31 cellular contexts compared by ENCODE assay signal in genomic region chr1:10484519-10484918, GRCh38. TPM values are rescaled to one million over a fixed set of nuclear protein-coding genes. Genes with fewer than 3 reads are reported as not detected.
DNase-seq lines count a peak whose midpoint lies in the region; ATAC-seq, FAIRE-seq and TF ChIP-seq lines count a peak whose summit lies in the region.
"Had no signal": no experiment of that assay in that cellular context is flagged by ENCODE, and none has a peak within 500 bp of the region (broad histone marks: within the 10 kb centered on the region; RNA-seq: fewer than 3 reads in every experiment).

No MANE protein-coding gene starts in this region.

- H3K4me3 ChIP-seq in HL-60 (replicated peaks; ENCODE audit: insufficient read depth, low read length), result no peak overlapping the region
- H3K4me3 ChIP-seq in K562, result no peak overlapping the region
- no peak overlapping the region for H3K4me3 ChIP-seq in osteoblast (ENCODE audit: insufficient read depth, low read length)
- H3K4me3 ChIP-seq: psoas muscle, SK-N-MC, uterus had no signal

- CTCF ChIA-PET in K562 (lab: Yijun Ruan, JAX; ENCODE audit: low intra/inter-chr PET ratio), result no interaction called here

- H3K27me3 ChIP-seq in HL-60 (ENCODE audit: insufficient read depth, poor library complexity, severe bottlenecking), result no peaks in the 10 kb centered on the region
- H3K27me3 ChIP-seq in K562 (ENCODE audit: control insufficient read depth in 2 of 2, insufficient read depth in 2 of 2, low read length in 2 of 2), result no peaks in the 10 kb centered on the region
- H3K27me3 ChIP-seq in osteoblast (ENCODE audit: insufficient read depth, low read length), result no peaks in the 10 kb centered on the region
- H3K27me3 ChIP-seq: uterus had no signal

- POLR2A ChIA-PET in K562 (lab: Yijun Ruan, JAX), result interaction anchor here (1.3 to 1.8 kb wide), 2 partner anchors 9 to 13 kb away, joined by 4 to 6 read pairs; partner anchors contain the start of gene DFFA

- no peak overlapping the region for H3K4me2 ChIP-seq in K562 (ENCODE audit: insufficient read depth, low read length)
- H3K4me2 ChIP-seq in osteoblast (ENCODE audit: insufficient read depth, low read length), result peak overlapping the region; percentile 44

- no peaks in the 10 kb centered on the region for H3K9me3 Mint-ChIP-seq in osteocyte (ENCODE audit: unreplicated experiment)
- H3K9me3 Mint-ChIP-seq: neural crest cell; stimulated activated naive B cell treated with anti-CD40 and anti-IgM and Interleukin-4, amounts not matched to agents 10 μg/mL and 1 μg/mL and 100 μg/mL, for 72 hours had no signal

- no peaks in the 10 kb centered on the region for H3K27me3 Mint-ChIP-seq in osteocyte (ENCODE audit: unreplicated experiment)
- H3K27me3 Mint-ChIP-seq: CD4-positive, alpha-beta T cell; stimulated activated naive B cell treated with anti-CD40 and anti-IgM and Interleukin-4, amounts not matched to agents 10 μg/mL and 1 μg/mL and 100 μg/mL, for 72 hours had no signal

- no peaks in the 10 kb centered on the region for H3K4me1 ChIP-seq in K562 (replicated peaks in 1 of 2; ENCODE audit: control insufficient read depth in 2 of 2, insufficient read depth in 2 of 2, low read length in 2 of 2)
- peaks cover 5% of the 10 kb centered on the region for H3K4me1 ChIP-seq in osteoblast (ENCODE audit: insufficient read depth, low read length)
- H3K4me1 ChIP-seq: psoas muscle, uterus had no signal

- H2AFZ ChIP-seq in K562 (ENCODE audit: low read depth, low read length), result no peak overlapping the region
- H2AFZ ChIP-seq in osteoblast (ENCODE audit: low read length), result peak overlapping the region; percentile 48

- no peak for TF ChIP-seq EP300 in K562 (IDR thresholded peaks at IDR 0.05; ENCODE audit: low read length)

- H3K27ac ChIP-seq in HL-60 (replicated peaks), result no peak overlapping the region
- no peak overlapping the region for H3K27ac ChIP-seq in K562 (ENCODE audit: extremely low read depth, low read depth, low read length)
- H3K27ac ChIP-seq in osteoblast (ENCODE audit: low read depth, low read length), result no peak overlapping the region
- H3K27ac ChIP-seq: epithelial cell of prostate, psoas muscle, RWPE1, SK-N-MC, uterus had no signal

- H4K20me1 ChIP-seq in K562 (replicated peaks; ENCODE audit: control insufficient read depth, insufficient read depth, low read length) (no peaks in the 10 kb centered on the region), osteoblast (ENCODE audit: insufficient read depth, low read length) (peaks cover 26% of the 10 kb centered on the region)

- no peak for TF ChIP-seq RAD21 in K562 (CRISPR knock-in tag; conservative IDR thresholded peaks at IDR 0.05 in 1 of 2, IDR thresholded peaks at IDR 0.05 in 1 of 2)

- no peak overlapping the region for H3K4me3 Mint-ChIP-seq in osteocyte (ENCODE audit: unreplicated experiment)
- H3K4me3 Mint-ChIP-seq: CD4-positive, alpha-beta T cell; neural crest cell; stimulated activated naive B cell treated with anti-CD40 and anti-IgM and Interleukin-4, amounts not matched to agents 10 μg/mL and 1 μg/mL and 100 μg/mL, for 72 hours had no signal

- intact Hi-C loops in K562 (cut with micrococcal nuclease), result no loop called here

- H3K36me3 ChIP-seq in K562 (ENCODE audit: control insufficient read depth, insufficient read depth, low read length), result peaks cover 20% of the 10 kb centered on the region; the same call in 2 of the 3 replicates
- no peaks in the 10 kb centered on the region for H3K36me3 ChIP-seq in osteoblast (ENCODE audit: insufficient read depth, low read length)
- H3K36me3 ChIP-seq: uterus had no signal

- TF ChIP-seq POLR2A in K562 (conservative IDR thresholded peaks at IDR 0.05), result no peak

- peaks cover 4% of the 10 kb centered on the region for H3K36me3 Mint-ChIP-seq in osteocyte (ENCODE audit: unreplicated experiment)

- FAIRE-seq in K562 (lab: Jason Lieb, UNC), result no peak
- FAIRE-seq: keratinocyte had no signal

- no TSS peak for BruUV-seq in K562 (replicated peaks; lab: Mats Ljungman, UMichigan)

- H3K4me1 Mint-ChIP-seq in osteocyte (ENCODE audit: unreplicated experiment), result peaks cover under 1% of the 10 kb centered on the region

- DNase-seq in HL-60 (ENCODE audit: low read depth in 1 of 2, low spot score in 1 of 2), result peak; percentile 20 to 33
- DNase-seq in SKM-1 (lab: John Stamatoyannopoulos, UW; ENCODE audit: unreplicated experiment), result peak; percentile 52
- no peak for DNase-seq in K562 (ENCODE audit: extremely low read depth in 1 of 4, low spot score in 3 of 4)
- peak; percentile 46 for DNase-seq in osteoblast (ENCODE audit: insufficient read length, low spot score, missing footprints)
- DNase-seq in osteocyte (ENCODE audit: extremely low spot score, unreplicated experiment), result no peak
- no peak for DNase-seq in Ammon's horn (ENCODE audit: low spot score)
- DNase-seq: activated CD4-positive, alpha-beta T cell treated with anti-CD3 and anti-CD28 coated beads, Interleukin-2, amount 50 U/mL, for 1 hour; activated naive CD4-positive, alpha-beta T cell treated with Interleukin-2 at 50 U/mL for 16 hours; activated T-cell treated with anti-CD3 and anti-CD28 coated beads, Interleukin-2, amount 50 U/mL, for 48 hours; amniotic stem cell; CD4-positive, alpha-beta T cell; DMS 273 treated with DMSO at 0.1 percent for 48 hours; effector CD8-positive, alpha-beta T cell; EL; GOT3; NCI-H1436 treated with DMSO at 0.1 percent for 48 hours; NCI-H446; NCI-H774; psoas muscle; stimulated activated CD4-positive, alpha-beta T cell treated with anti-CD3 and anti-CD28 coated beads, Interleukin-15, amount 100 ng/mL, for 24 hours; stimulated activated naive B cell treated with anti-CD40 and anti-IgM and Interleukin-4, amounts not matched to agents 10 μg/mL and 1 μg/mL and 100 μg/mL, for 72 hours; T-helper 2 cell; uterus had no signal

- no peak overlapping the region for H3K9ac ChIP-seq in K562 (ENCODE audit: insufficient read depth in 1 of 2, low read depth in 2 of 2, low read length in 2 of 2)

- H3K9me3 ChIP-seq in K562 (replicated peaks; ENCODE audit: control insufficient read depth, insufficient read depth, low read depth, low read length) (0 out of 2 replicates have a peak, but pooled peaks cover 3% of the 10 kb centered on the region), osteoblast (ENCODE audit: low read depth, low read length) (no peaks in the 10 kb centered on the region)
- H3K9me3 ChIP-seq: psoas muscle had no signal

- peaks cover 87% of the 10 kb centered on the region for H3K79me2 ChIP-seq in K562 (ENCODE audit: control insufficient read depth, insufficient read depth, low read length)
- H3K79me2 ChIP-seq in osteoblast (ENCODE audit: insufficient read depth, low read length), result peaks cover 71% of the 10 kb centered on the region

- no peak for TF ChIP-seq CTCF in HL-60 (IDR thresholded peaks at IDR 0.05; ENCODE audit: insufficient read depth, low read length)
- TF ChIP-seq CTCF in K562 (IDR thresholded peaks at IDR 0.05 in 2 of 3, conservative IDR thresholded peaks at IDR 0.05 in 1 of 3; ENCODE audit: insufficient read depth in 2 of 3, low read depth in 1 of 3, low read length in 3 of 3), result no peak
- TF ChIP-seq CTCF in osteoblast (IDR thresholded peaks at IDR 0.05; ENCODE audit: extremely low read depth, low read depth, low read length), result no peak
- TF ChIP-seq CTCF in osteocyte (IDR thresholded peaks at IDR 0.05), result no peak

- 94% methylated on average over 5 of the region's 5 CpGs for WGBS in K562 (ENCODE audit: insufficient coverage, low coverage, missing lambda C conversion rate)

- no peaks in the 10 kb centered on the region for H3K9me1 ChIP-seq in K562 (ENCODE audit: control insufficient read depth, insufficient read depth, low read length)

- ATAC-seq in K562 (no peak), HG02759 (IDR thresholded peaks at IDR 0.05; ENCODE audit: unreplicated experiment) (no peak), GM18520 (IDR thresholded peaks at IDR 0.05; ENCODE audit: unreplicated experiment) (no peak)
- ATAC-seq: psoas muscle; stimulated activated naive B cell treated with anti-CD40 and anti-IgM and Interleukin-4, amounts not matched to agents 10 μg/mL and 1 μg/mL and 100 μg/mL, for 72 hours had no signal

- in situ Hi-C loops in K562 (cut with MboI), result no loop called here

- H3K27ac Mint-ChIP-seq in osteocyte (ENCODE audit: unreplicated experiment), result no peak overlapping the region
- H3K27ac Mint-ChIP-seq: CD4-positive, alpha-beta T cell; stimulated activated naive B cell treated with anti-CD40 and anti-IgM and Interleukin-4, amounts not matched to agents 10 μg/mL and 1 μg/mL and 100 μg/mL, for 72 hours had no signal

RNA-seq across cellular contexts. Expression of gene PEX14, which starts 9.8 kb away (rescaled TPM):
- 22.7 and 32.6 TPM in 2 replicates for total RNA-seq in K562 (2011; cell fraction: chromatin; rRNA removed; ENCODE audit: low replicate concordance)
- total RNA-seq in K562 (2011; cell fraction: nucleolus; rRNA removed), result 32.9 and 41.0 TPM in 2 replicates
- 27.9 and 28.1 TPM in 2 replicates for total RNA-seq in K562 (2011; cell fraction: nucleoplasm; rRNA removed)
- total RNA-seq in K562 (2014; rRNA removed) (25.7 and 39.1 TPM in 2 replicates), K562 (2014; rRNA removed; fragmentation: Illumina TruSeq; extraction: Trizol) (11.6 and 12.8 TPM in 2 replicates), K562 (2015; rRNA removed; fragmentation: Illumina TruSeq; extraction: Trizol) (20.2 and 22.7 TPM in 2 replicates), K562 (2021) (45.7 and 47.5 TPM in 2 replicates), osteoblast (15.2 and 15.3 TPM in 2 replicates), osteocyte (22.2 and 23.8 TPM in 2 replicates)
- polyA plus RNA-seq in K562 (2011; rRNA removed) (8.0 and 19.6 TPM in 2 replicates), K562 (2014; fragmentation: Illumina TruSeq; extraction: Trizol) (30.2 and 31.2 TPM in 2 replicates), K562 (2014; fragmentation: Nextera tagmentation; extraction: Ambion mirVana) (1 to 10 TPM; 2.6 to 2.9 TPM), K562 (2014; rRNA removed) (25.5 and 27.2 TPM in 2 replicates)
- polyA plus RNA-seq in K562 (2011; cell fraction: cytosol; rRNA removed), result 11.8 and 15.9 TPM in 2 replicates
- 22.9 and 28.2 TPM in 2 replicates for polyA plus RNA-seq in K562 (2011; cell fraction: nucleus; rRNA removed)
- polyA plus RNA-seq in K562 (2012), result 37.1 and 37.2 TPM in 2 replicates
- polyA minus RNA-seq in K562 (2011; rRNA and poly(A)+ RNA removed), result 6.4 and 7.4 TPM in 2 replicates
- 11.3 and 18.9 TPM in 2 replicates for polyA minus RNA-seq in K562 (2011; cell fraction: cytosol; rRNA and poly(A)+ RNA removed)
- polyA minus RNA-seq in K562 (2011; cell fraction: nucleus; rRNA and poly(A)+ RNA removed), result 12.4 and 16.8 TPM in 2 replicates

RNA-seq across cellular contexts. Expression of gene DFFA, which starts 12.2 kb away (rescaled TPM):
- total RNA-seq in K562 (2011; cell fraction: chromatin; rRNA removed; ENCODE audit: low replicate concordance), result 54.1 and 71.5 TPM in 2 replicates
- total RNA-seq in K562 (2011; cell fraction: nucleolus; rRNA removed), result 37.0 and 45.7 TPM in 2 replicates
- 49.3 and 71.1 TPM in 2 replicates for total RNA-seq in K562 (2011; cell fraction: nucleoplasm; rRNA removed)
- total RNA-seq in K562 (2014; rRNA removed), result 47.0 and 62.9 TPM in 2 replicates
- 66.5 and 67.3 TPM in 2 replicates for total RNA-seq in K562 (2014; rRNA removed; fragmentation: Illumina TruSeq; extraction: Trizol)
- 64.2 and 65.3 TPM in 2 replicates for total RNA-seq in K562 (2015; rRNA removed; fragmentation: Illumina TruSeq; extraction: Trizol)
- 74.8 and 78.9 TPM in 2 replicates for total RNA-seq in K562 (2021)
- polyA plus RNA-seq in K562 (2011; rRNA removed), result 47.1 and 57.7 TPM in 2 replicates
- 36.0 and 40.4 TPM in 2 replicates for polyA plus RNA-seq in K562 (2011; cell fraction: cytosol; rRNA removed)
- 17.7 and 20.4 TPM in 2 replicates for polyA plus RNA-seq in K562 (2011; cell fraction: nucleus; rRNA removed)
- polyA plus RNA-seq in K562 (2012), result 29.9 and 45.7 TPM in 2 replicates
- 53.3 and 54.9 TPM in 2 replicates for polyA plus RNA-seq in K562 (2014; fragmentation: Illumina TruSeq; extraction: Trizol)
- polyA plus RNA-seq in K562 (2014; fragmentation: Nextera tagmentation; extraction: Ambion mirVana), result 10 to 100 TPM; 59.2 to 71.7 TPM
- 39.6 and 44.4 TPM in 2 replicates for polyA plus RNA-seq in K562 (2014; rRNA removed)
- polyA minus RNA-seq in K562 (2011; rRNA and poly(A)+ RNA removed), result 78.7 and 100.0 TPM in 2 replicates
- 29.8 and 30.1 TPM in 2 replicates for polyA minus RNA-seq in K562 (2011; cell fraction: cytosol; rRNA and poly(A)+ RNA removed)
- 7.7 and 12.9 TPM in 2 replicates for polyA minus RNA-seq in K562 (2011; cell fraction: nucleus; rRNA and poly(A)+ RNA removed)
- total RNA-seq in osteoblast, result 27.9 and 32.7 TPM in 2 replicates
- total RNA-seq in osteocyte, result 39.6 and 39.8 TPM in 2 replicates

RNA-seq across cellular contexts. Expression of gene CORT, which starts 34.7 kb away (rescaled TPM):
- 0.51 and 1.1 TPM in 2 replicates for total RNA-seq in K562 (2011; cell fraction: chromatin; rRNA removed; ENCODE audit: low replicate concordance)
- total RNA-seq in K562 (2011; cell fraction: nucleolus; rRNA removed), result 0.53 and 1.0 TPM in 2 replicates
- total RNA-seq in K562 (2011; cell fraction: nucleoplasm; rRNA removed), result 1.0 and 1.3 TPM in 2 replicates
- 0.29 TPM in 1 of 2 replicates, not detected in the other for total RNA-seq in K562 (2014; rRNA removed)
- 0.11 and 0.19 TPM in 2 replicates for total RNA-seq in K562 (2014; rRNA removed; fragmentation: Illumina TruSeq; extraction: Trizol)
- total RNA-seq in K562 (2015; rRNA removed; fragmentation: Illumina TruSeq; extraction: Trizol), result 0.34 and 0.54 TPM in 2 replicates
- 0.51 TPM in 1 of 2 replicates, not detected in the other for total RNA-seq in K562 (2021)
- not detected in 2 replicates for polyA plus RNA-seq in K562 (2011; rRNA removed)
- polyA plus RNA-seq in K562 (2011; cell fraction: cytosol; rRNA removed), result not detected in 2 replicates
- 0.37 TPM in 1 of 2 replicates, not detected in the other for polyA plus RNA-seq in K562 (2011; cell fraction: nucleus; rRNA removed)
- polyA plus RNA-seq in K562 (2012), result 0.16 and 0.42 TPM in 2 replicates
- 0.15 TPM in 2 replicates for polyA plus RNA-seq in K562 (2014; fragmentation: Illumina TruSeq; extraction: Trizol)
- polyA plus RNA-seq in K562 (2014; fragmentation: Nextera tagmentation; extraction: Ambion mirVana), result not detected
- 0.08 TPM in 1 of 2 replicates, not detected in the other for polyA plus RNA-seq in K562 (2014; rRNA removed)
- polyA minus RNA-seq in K562 (2011; rRNA and poly(A)+ RNA removed), result not detected in 2 replicates
- polyA minus RNA-seq in K562 (2011; cell fraction: cytosol; rRNA and poly(A)+ RNA removed), result not detected in 2 replicates
- not detected in 2 replicates for polyA minus RNA-seq in K562 (2011; cell fraction: nucleus; rRNA and poly(A)+ RNA removed)
- total RNA-seq in osteoblast, result 0.29 and 0.36 TPM in 2 replicates
- total RNA-seq in osteocyte, result 0.40 and 0.68 TPM in 2 replicates
- total RNA-seq: M059J, psoas muscle had no signal

RNA-seq across cellular contexts. Expression of gene CENPS, which starts 54.3 kb away (rescaled TPM):
- 7.7 and 8.5 TPM in 2 replicates for total RNA-seq in K562 (2011; cell fraction: chromatin; rRNA removed; ENCODE audit: low replicate concordance)
- 5.1 and 5.8 TPM in 2 replicates for total RNA-seq in K562 (2011; cell fraction: nucleolus; rRNA removed)
- total RNA-seq in K562 (2011; cell fraction: nucleoplasm; rRNA removed), result 6.0 and 8.2 TPM in 2 replicates
- total RNA-seq in K562 (2014; rRNA removed) (21.7 and 24.0 TPM in 2 replicates), K562 (2014; rRNA removed; fragmentation: Illumina TruSeq; extraction: Trizol) (31.8 and 33.4 TPM in 2 replicates), K562 (2015; rRNA removed; fragmentation: Illumina TruSeq; extraction: Trizol) (26.7 and 31.3 TPM in 2 replicates), K562 (2021) (27.1 and 28.9 TPM in 2 replicates), osteoblast (13.6 and 17.4 TPM in 2 replicates), osteocyte (12.0 and 14.1 TPM in 2 replicates)
- polyA plus RNA-seq in K562 (2011; rRNA removed) (12.6 and 14.0 TPM in 2 replicates), K562 (2014; fragmentation: Illumina TruSeq; extraction: Trizol) (26.0 and 26.3 TPM in 2 replicates), K562 (2014; fragmentation: Nextera tagmentation; extraction: Ambion mirVana) (10 to 100 TPM; 10.2 to 16.4 TPM), K562 (2014; rRNA removed) (20.5 and 36.0 TPM in 2 replicates)
- polyA plus RNA-seq in K562 (2011; cell fraction: cytosol; rRNA removed), result 9.0 and 12.0 TPM in 2 replicates
- 4.9 and 6.3 TPM in 2 replicates for polyA plus RNA-seq in K562 (2011; cell fraction: nucleus; rRNA removed)
- 29.5 and 36.6 TPM in 2 replicates for polyA plus RNA-seq in K562 (2012)
- polyA minus RNA-seq in K562 (2011; rRNA and poly(A)+ RNA removed), result 4.9 and 5.4 TPM in 2 replicates
- 2.4 and 4.5 TPM in 2 replicates for polyA minus RNA-seq in K562 (2011; cell fraction: cytosol; rRNA and poly(A)+ RNA removed)
- polyA minus RNA-seq in K562 (2011; cell fraction: nucleus; rRNA and poly(A)+ RNA removed), result 3.0 and 6.7 TPM in 2 replicates

Comparison
In these comparisons a context has a peak if more than half of its experiments do, and no peak if none do; other contexts are left out.
1. DNase-seq: peak in HL-60 (2 of 2), SKM-1 (single experiment) and osteoblast (single experiment); none in K562 (0 of 4), osteocyte (single experiment) and Ammon's horn (single experiment).